In the genomic region with DNA sequence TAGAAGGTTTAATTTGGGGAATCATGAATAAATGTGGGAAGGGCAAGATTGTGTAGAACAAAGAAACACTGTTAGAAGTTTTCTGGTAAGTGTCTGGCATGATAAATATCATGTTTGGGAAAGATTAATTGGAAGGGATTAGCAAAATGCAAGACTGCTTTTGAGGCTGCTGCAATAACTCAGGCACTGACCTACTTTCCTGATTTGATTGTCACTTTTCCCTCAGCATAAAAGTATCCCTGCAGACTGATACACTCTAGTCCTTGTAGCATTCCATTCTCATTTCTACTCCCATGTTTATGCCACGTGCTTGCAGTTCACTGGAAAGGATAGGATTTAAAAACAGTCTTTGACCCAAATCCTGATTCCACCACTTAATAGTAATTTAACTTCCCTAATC, we compare ENCODE assay signal across 20 cellular contexts.
DNase-seq lines count a peak whose midpoint lies in the region; ATAC-seq, FAIRE-seq and TF ChIP-seq lines count a peak whose summit lies in the region.
"Had no signal": no experiment of that assay in that cellular context is flagged by ENCODE, and none has a peak within 500 bp of the region (broad histone marks: within the 10 kb centered on the region; RNA-seq: fewer than 3 reads in every experiment).

No MANE protein-coding gene starts in this region.

- H3K9ac ChIP-seq in keratinocyte (ENCODE audit: control insufficient read depth, extremely low read depth, insufficient read depth, low read length), result no peak overlapping the region

- H3K79me2 ChIP-seq in ACC112 (ENCODE audit: control insufficient read depth, insufficient read depth, low read length, unreplicated experiment) (no peaks in the 10 kb centered on the region), keratinocyte (ENCODE audit: control insufficient read depth, insufficient read depth, low read length) (no peaks in the 10 kb centered on the region)

- intact Hi-C loops in pancreas (cut with DNase I), result no loop called here

- FAIRE-seq in H54 (lab: Jason Lieb, UNC) (peak; percentile 71), keratinocyte (lab: Jason Lieb, UNC) (peak; percentile 63), pancreas (lab: Jason Lieb, UNC) (no peak)
- FAIRE-seq: HTR-8/SVneo had no signal

- H3K9me1 ChIP-seq in keratinocyte (ENCODE audit: control insufficient read depth, extremely low read depth, insufficient read depth, low read length), result no peaks in the 10 kb centered on the region

- no peak for DNase-seq in H54 (ENCODE audit: insufficient read length, low spot score)
- DNase-seq in WERI-Rb-1, result peak; percentile 13
- DNase-seq in keratinocyte (ENCODE audit: low read depth, low spot score), result no peak
- no peak for DNase-seq in GOT3 (lab: John Stamatoyannopoulos, UW)
- DNase-seq in NAMALWA (ENCODE audit: low spot score), result no peak
- no peak for DNase-seq in caudate nucleus (lab: John Stamatoyannopoulos, UW)
- no peak for DNase-seq in pancreas
- DNase-seq: BE2C; CD4-positive, alpha-beta memory T cell; MV-4-11; NCI-H1436 treated with DMSO at 0.1 percent for 48 hours; NCI-H2081; NCI-H526; NK-92 treated with Interleukin-12 subunit alpha and Interleukin-12 subunit beta, amount 100 ng/mL, for 24 hours; OCI-M1 had no signal

- TF ChIP-seq POLR2A in H54 (IDR thresholded peaks at IDR 0.05; ENCODE audit: low read depth, low read length), result no peak

- H3K36me3 ChIP-seq in ACC112 (ENCODE audit: insufficient read depth, low read length) (no peaks in the 10 kb centered on the region), WERI-Rb-1 (no peaks in the 10 kb centered on the region), keratinocyte (ENCODE audit: control insufficient read depth in 2 of 2, extremely low read depth in 1 of 2, insufficient read depth in 2 of 2, low read length in 2 of 2) (no peaks in the 10 kb centered on the region), pancreas (no peaks in the 10 kb centered on the region)
- H3K36me3 ChIP-seq: BE2C had no signal

- H3K27me3 ChIP-seq in ACC112 (ENCODE audit: insufficient read depth, low read length), result no peaks in the 10 kb centered on the region
- H3K27me3 ChIP-seq in WERI-Rb-1 (ENCODE audit: insufficient read depth, low read depth, severe bottlenecking), result no peaks in the 10 kb centered on the region
- no peaks in the 10 kb centered on the region for H3K27me3 ChIP-seq in keratinocyte (ENCODE audit: control insufficient read depth, extremely low read depth, insufficient read depth, low read length)
- H3K27me3 ChIP-seq in pancreas, result peaks cover 0 to 2% (median 0%) of the 10 kb centered on the region in 4 donors
- H3K27me3 ChIP-seq: BE2C had no signal

- H3K27ac ChIP-seq in ACC112 (ENCODE audit: low read depth, low read length) (no peak overlapping the region), WERI-Rb-1 (no peak overlapping the region), keratinocyte (ENCODE audit: control insufficient read depth, insufficient read depth, low read length) (no peak overlapping the region), caudate nucleus (ENCODE audit: low read depth, low read length) (no peak overlapping the region), pancreas (no peak overlapping the region)
- H3K27ac ChIP-seq: RWPE1, SK-N-MC had no signal

- WGBS in pancreas, 2 donors, result 13 to 21% methylated on average over 1 of the region's 1 CpG

- H3K4me1 ChIP-seq in ACC112 (ENCODE audit: control insufficient read depth, insufficient read depth, low read length, unreplicated experiment), result no peaks in the 10 kb centered on the region
- H3K4me1 ChIP-seq in keratinocyte (ENCODE audit: control insufficient read depth, extremely low read depth, insufficient read depth, low read length), result no peaks in the 10 kb centered on the region
- no peaks in the 10 kb centered on the region for H3K4me1 ChIP-seq in pancreas

- TF ChIP-seq CTCF in WERI-Rb-1 (IDR thresholded peaks at IDR 0.05; ENCODE audit: low read depth, low read length) (no peak), keratinocyte (optimal IDR thresholded peaks at IDR 0.05 in 1 of 3, IDR thresholded peaks at IDR 0.05 in 1 of 3, conservative IDR thresholded peaks at IDR 0.05 in 1 of 3; ENCODE audit: extremely low read depth in 1 of 3, insufficient read depth in 2 of 3, low read length in 3 of 3) (no peak), pancreas (IDR thresholded peaks at IDR 0.05) (no peak)

- H3K9me3 ChIP-seq in WERI-Rb-1 (ENCODE audit: severe bottlenecking), result no peaks in the 10 kb centered on the region
- H3K9me3 ChIP-seq in keratinocyte (ENCODE audit: control insufficient read depth, low read depth, low read length), result no peaks in the 10 kb centered on the region
- H3K9me3 ChIP-seq in pancreas, result no peaks in the 10 kb centered on the region
- H3K9me3 ChIP-seq: BE2C had no signal

- peak overlapping the region; percentile 48 for H2AFZ ChIP-seq in ACC112 (ENCODE audit: low read length, unreplicated experiment)
- peak overlapping the region; percentile 44 for H2AFZ ChIP-seq in keratinocyte (ENCODE audit: control insufficient read depth, low read length)

- no peak overlapping the region for H3K4me2 ChIP-seq in keratinocyte (ENCODE audit: control insufficient read depth, extremely low read depth, insufficient read depth, low read depth, low read length)

- H3K4me3 ChIP-seq in ACC112 (ENCODE audit: low read depth, low read length) (no peak overlapping the region), WERI-Rb-1 (ENCODE audit: low read depth, low read length) (no peak overlapping the region), keratinocyte (ENCODE audit: control insufficient read depth in 2 of 3, extremely low read depth in 1 of 3, insufficient read depth in 2 of 3, low read depth in 1 of 3, low read length in 3 of 3) (no peak overlapping the region), pancreas (no peak overlapping the region)
- H3K4me3 ChIP-seq: SK-N-MC had no signal

- no peak for ATAC-seq in pancreas
- ATAC-seq: HCT116 had no signal

- H4K20me1 ChIP-seq in keratinocyte (ENCODE audit: control insufficient read depth, extremely low read depth, insufficient read depth, low read length), result no peaks in the 10 kb centered on the region

- dilution Hi-C loops in keratinocyte (cut with MboI; ENCODE audit: extremely low pct_ligation_motif_present, low sequenced_read_pairs), result no loop called here
